In the genomic region with DNA sequence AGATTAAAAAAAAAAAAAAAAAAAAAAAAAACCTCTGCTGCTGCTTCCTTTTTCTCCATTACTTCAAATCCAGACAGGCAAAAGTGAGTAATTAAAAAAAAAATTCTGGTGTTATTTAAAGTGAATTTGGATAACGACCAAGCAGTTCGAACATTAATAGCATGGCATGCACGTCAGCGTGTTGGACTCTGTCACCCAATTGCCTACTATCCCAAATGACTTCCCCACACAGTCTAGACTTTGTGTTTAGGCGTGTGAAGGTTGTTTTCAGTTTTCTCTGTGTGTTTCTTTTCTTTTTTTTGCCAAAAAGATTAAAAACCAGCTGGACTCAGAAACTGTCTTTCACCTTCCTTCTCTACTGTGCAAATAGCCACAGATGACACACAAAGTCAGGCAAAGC, we compare ENCODE assay signal across 15 cellular contexts.
"Had no signal": no experiment of that assay in that cellular context is flagged by ENCODE, and none has a peak within 500 bp of the region (broad histone marks: within the 10 kb centered on the region; RNA-seq: fewer than 3 reads in every experiment).

No MANE protein-coding gene starts in this region.

- H3K27ac ChIP-seq: colonic mucosa, esophagus muscularis mucosa, foreskin keratinocyte, gastroesophageal sphincter, heart left ventricle, hepatocyte, left lung, lower lobe of right lung had no signal

- H3K27me3 ChIP-seq: colonic mucosa, foreskin keratinocyte, gastroesophageal sphincter, heart left ventricle, hepatocyte, left lung had no signal

- ATAC-seq: foreskin keratinocyte, gastroesophageal sphincter, left colon, left lung, left ventricle myocardium superior, lower lobe of right lung, mucosa of descending colon had no signal

- DNase-seq: colonic mucosa; cortex of kidney; effector CD8-positive, alpha-beta T cell; foreskin keratinocyte; heart left ventricle; left colon; left lung; left ventricle myocardium superior; lower lobe of right lung; mesenchymal stem cell; mucosa of descending colon; naive B cell had no signal

- H3K36me3 ChIP-seq: colonic mucosa, esophagus muscularis mucosa, gastroesophageal sphincter, heart left ventricle, left lung, lower lobe of right lung had no signal

- H3K9me3 ChIP-seq: colonic mucosa, gastroesophageal sphincter, heart left ventricle, left lung, lower lobe of right lung, mucosa of descending colon had no signal

- H3K4me1 ChIP-seq: colonic mucosa, esophagus muscularis mucosa, foreskin keratinocyte, gastroesophageal sphincter, heart left ventricle, left lung, lower lobe of right lung had no signal

- H3K4me3 ChIP-seq: colonic mucosa, esophagus muscularis mucosa, gastroesophageal sphincter, heart left ventricle, hepatocyte, left lung, lower lobe of right lung, mucosa of descending colon had no signal
